Comparison of ENCODE assay signal across 3 cellular contexts in genomic region chr1:29786791-29787732, GRCh38.
TF ChIP-seq lines count a peak whose summit lies in the region.

No MANE protein-coding gene starts in this region.

TF ChIP-seq in SK-N-SH, 30 proteins besides CTCF, POLR2A, EP300 and RAD21 (continued from another document):
- no peak for TF ChIP-seq REST (IDR thresholded peaks at IDR 0.05; ENCODE audit: low read depth, low read length)
- no peak for TF ChIP-seq FOXM1 (IDR thresholded peaks at IDR 0.05; ENCODE audit: low read depth)
- TF ChIP-seq JUND (IDR thresholded peaks at IDR 0.05), result no peak
- TF ChIP-seq MXI1 (IDR thresholded peaks at IDR 0.05; ENCODE audit: low read depth, low read length), result no peak
- no peak for TF ChIP-seq PBX3 (IDR thresholded peaks at IDR 0.05)
- no peak for TF ChIP-seq USF1 (IDR thresholded peaks at IDR 0.05; ENCODE audit: borderline replicate concordance, low read depth)
- TF ChIP-seq NRF1 (IDR thresholded peaks at IDR 0.05; ENCODE audit: low read depth, low read length), result no peak
- no peak for TF ChIP-seq MEF2A (IDR thresholded peaks at IDR 0.05; ENCODE audit: borderline replicate concordance, low read depth)
- TF ChIP-seq FOXJ3 (CRISPR knock-in tag; IDR thresholded peaks at IDR 0.05), result no peak
- no peak for TF ChIP-seq TEAD4 (IDR thresholded peaks at IDR 0.05; ENCODE audit: borderline replicate concordance, insufficient read depth)
- no peak for TF ChIP-seq FOSL2 (IDR thresholded peaks at IDR 0.05; ENCODE audit: borderline replicate concordance, low read depth)
- TF ChIP-seq TCF12 (IDR thresholded peaks at IDR 0.05), result no peak
- no peak for TF ChIP-seq NFIC (IDR thresholded peaks at IDR 0.05; ENCODE audit: borderline replicate concordance)
- TF ChIP-seq SMC3 (IDR thresholded peaks at IDR 0.05; ENCODE audit: low read depth, low read length), result no peak
- TF ChIP-seq TAF1 (IDR thresholded peaks at IDR 0.05; ENCODE audit: borderline replicate concordance, low read depth, low read length), result no peak

TF ChIP-seq in SK-N-SH treated with all-trans-retinoic acid at 6 μM for 48 hours, 23 proteins besides CTCF, POLR2A, EP300 and RAD21 (continued from another document):
- TF ChIP-seq TSHZ2 (CRISPR knock-in tag; IDR thresholded peaks at IDR 0.05) (no peak), POU6F1 (CRISPR knock-in tag; IDR thresholded peaks at IDR 0.05; ENCODE audit: borderline replicate concordance, low read depth) (no peak), ZNF70 (CRISPR knock-in tag; IDR thresholded peaks at IDR 0.05) (no peak), TCF4 (CRISPR knock-in tag; IDR thresholded peaks at IDR 0.05; ENCODE audit: borderline replicate concordance) (no peak), ZNF565 (CRISPR knock-in tag; conservative IDR thresholded peaks at IDR 0.05; ENCODE audit: low read depth) (no peak)
TF ChIP-seq in SK-N-SH treated with all-trans-retinoic acid at 6 μM for 48 hours: peak in this region for 0.

TF ChIP-seq in HepG2, 621 proteins besides CTCF, POLR2A, EP300 and RAD21 (continued from another document):
- peak; percentile 55; the same call in 1 of the 2 replicates for TF ChIP-seq CEBPB (IDR thresholded peaks at IDR 0.05; ENCODE audit: borderline replicate concordance, low read depth, low read length)
